9 cellular contexts compared by ENCODE assay signal in genomic region chr6:131949615-131949908, GRCh38. TPM values are rescaled to one million over a fixed set of nuclear protein-coding genes. Genes with fewer than 3 reads are reported as not detected.
DNase-seq lines count a peak whose midpoint lies in the region; ATAC-seq and TF ChIP-seq lines count a peak whose summit lies in the region.
"Had no signal": no experiment of that assay in that cellular context is flagged by ENCODE, and none has a peak within 500 bp of the region (broad histone marks: within the 10 kb centered on the region; RNA-seq: fewer than 3 reads in every experiment).

No MANE protein-coding gene starts in this region.

- peaks cover 50% of the 10 kb centered on the region for H3K4me1 ChIP-seq in ACC112 (ENCODE audit: control insufficient read depth, insufficient read depth, low read length, unreplicated experiment)

- peaks cover 26% of the 10 kb centered on the region for H3K79me2 ChIP-seq in ACC112 (ENCODE audit: control insufficient read depth, insufficient read depth, low read length, unreplicated experiment)

- no peaks in the 10 kb centered on the region for H3K9me3 Mint-ChIP-seq in neural crest cell

- no peak overlapping the region for H2AFZ ChIP-seq in ACC112 (ENCODE audit: low read length, unreplicated experiment)

- H3K36me3 Mint-ChIP-seq in T-helper 17 cell (ENCODE audit: low read depth), result peaks cover 3% of the 10 kb centered on the region
- peaks cover 2% of the 10 kb centered on the region for H3K36me3 Mint-ChIP-seq in neural crest cell (ENCODE audit: low read depth)

- H3K4me3 ChIP-seq in ACC112 (ENCODE audit: low read depth, low read length) (peak overlapping the region; percentile 96), fibroblast of villous mesenchyme (ENCODE audit: low read depth, low read length) (peak overlapping the region; percentile 78)

- peaks cover 20% of the 10 kb centered on the region; the same call in 1 of the 2 replicates for H3K36me3 ChIP-seq in ACC112 (ENCODE audit: insufficient read depth, low read length)

- H3K27ac ChIP-seq in ACC112 (ENCODE audit: low read depth, low read length), result peak overlapping the region; percentile 93

- H3K9me3 ChIP-seq in T-helper 17 cell (ENCODE audit: control insufficient read depth, low read length, poor library complexity, severe bottlenecking), result no peaks in the 10 kb centered on the region

- H3K27me3 Mint-ChIP-seq in T-helper 17 cell (peaks cover 73% of the 10 kb centered on the region), neural crest cell (ENCODE audit: low read depth) (no peaks in the 10 kb centered on the region)

- H3K27me3 ChIP-seq in ACC112 (ENCODE audit: insufficient read depth, low read length), result no peaks in the 10 kb centered on the region

- DNase-seq in T-helper 17 cell, result no peak
- DNase-seq in fibroblast of villous mesenchyme (ENCODE audit: low read depth), result peak; percentile 98
- no peak for DNase-seq in neural crest cell (ENCODE audit: low read depth, low spot score)
- no peak for DNase-seq in DMS79 (lab: John Stamatoyannopoulos, UW)
- no peak for DNase-seq in HT-29 (ENCODE audit: low spot score)
- DNase-seq in GM19240 (ENCODE audit: insufficient read length, low spot score), result no peak
- DNase-seq: activated CD4-positive, alpha-beta T cell treated with anti-CD3 and anti-CD28 coated beads, Interleukin-2, amount 50 U/mL, for 4 hours had no signal

- H3K4me3 Mint-ChIP-seq in T-helper 17 cell, result peak overlapping the region; percentile 92
- H3K4me3 Mint-ChIP-seq in neural crest cell, result peak overlapping the region; percentile 94

- H3K27ac Mint-ChIP-seq in T-helper 17 cell, result peak overlapping the region; percentile 8
- peak overlapping the region; percentile 32 for H3K27ac Mint-ChIP-seq in neural crest cell (ENCODE audit: unreplicated experiment)

- peaks cover 13% of the 10 kb centered on the region for H3K4me1 Mint-ChIP-seq in T-helper 17 cell
- peaks cover 61% of the 10 kb centered on the region for H3K4me1 Mint-ChIP-seq in neural crest cell

- TF ChIP-seq CTCF in fibroblast of villous mesenchyme (IDR thresholded peaks at IDR 0.05; ENCODE audit: insufficient read depth, low read depth, low read length) (no peak), neural crest cell (conservative IDR thresholded peaks at IDR 0.05) (no peak)

- no peak for ATAC-seq in T-helper 17 cell
- ATAC-seq in HG03139 (IDR thresholded peaks at IDR 0.05; ENCODE audit: unreplicated experiment), result no peak

RNA-seq across cellular contexts. Expression of gene CCN2, which starts 1.6 kb away (rescaled TPM):
- total RNA-seq in T-helper 17 cell (under 1 TPM in 1 of 2 donors, not detected in 1; 0.20 TPM), fibroblast of villous mesenchyme (177 and 217 TPM in 2 replicates), neural crest cell (20.3 and 24.2 TPM in 2 replicates)
- 29.2 and 32.8 TPM in 2 replicates for total RNA-seq in HT-29 (2014; rRNA removed; shearing (Covaris generic))

Comparison
In these comparisons a context has a peak if more than half of its experiments do, and no peak if none do; other contexts are left out.
1. RNA of gene CCN2, which starts 1.6 kb away (total RNA-seq): 177 to 217 TPM in fibroblast of villous mesenchyme, 29.2 to 32.8 TPM in HT-29 and 20.3 to 24.2 TPM in neural crest cell; 0.20 TPM in T-helper 17 cell; every median in the first group is over 10 times any median in the second.